17 cellular contexts compared by ENCODE assay signal in genomic region chr11:88308576-88308975, GRCh38.
"Had no signal": no experiment of that assay in that cellular context is flagged by ENCODE, and none has a peak within 500 bp of the region (broad histone marks: within the 10 kb centered on the region; RNA-seq: fewer than 3 reads in every experiment).

No MANE protein-coding gene starts in this region.

- H3K4me1 ChIP-seq: colonic mucosa, thyroid gland had no signal

- H3K4me3 ChIP-seq: colonic mucosa, hepatocyte, lung, thyroid gland had no signal

- H3K36me3 ChIP-seq: colonic mucosa, thyroid gland had no signal

- H3K27me3 ChIP-seq: colonic mucosa, foreskin keratinocyte, hepatocyte, thyroid gland had no signal

- DNase-seq: activated CD4-positive, alpha-beta memory T cell treated with anti-CD3 and anti-CD28 coated beads, Interleukin-2, amount 10 ng/mL, durations not matched to agents 7 days and 5 days; activated CD4-positive, alpha-beta T cell treated with anti-CD3 and anti-CD28 coated beads for 48 hours; activated CD4-positive, CD25-positive, alpha-beta regulatory T cell; activated CD8-positive, alpha-beta memory T cell treated with anti-CD3 and anti-CD28 coated beads, Interleukin-2, amount 10 ng/mL, durations not matched to agents 7 days and 5 days; activated naive CD4-positive, alpha-beta T cell treated with anti-CD3 and anti-CD28 coated beads, Interleukin-2, amount 10 ng/mL, durations not matched to agents 7 days and 5 days; activated naive CD8-positive, alpha-beta T cell treated with anti-CD3 and anti-CD28 coated beads, Interleukin-2, amount 50 U/mL, for 24 hours; activated T-cell treated with anti-CD3 and anti-CD28 coated beads, Interleukin-2, amount 50 U/mL, for 4 hours; anterior cingulate cortex; caudate nucleus; colonic mucosa; foreskin keratinocyte; retina; stimulated activated naive B cell treated with anti-CD40 and anti-IgM and Interleukin-4, amounts not matched to agents 10 μg/mL and 1 μg/mL and 100 μg/mL, for 72 hours; thyroid gland had no signal

- H3K9me3 ChIP-seq: colonic mucosa, thyroid gland had no signal

- H2AFZ ChIP-seq: hepatocyte had no signal

- H3K4me2 ChIP-seq: hepatocyte had no signal

- ATAC-seq: activated CD8-positive, alpha-beta memory T cell treated with anti-CD3 and anti-CD28 coated beads, Interleukin-2, amount 10 ng/mL, durations not matched to agents 7 days and 5 days; activated naive CD8-positive, alpha-beta T cell treated with anti-CD3 and anti-CD28 coated beads, Interleukin-2, amount 50 U/mL, for 24 hours; foreskin keratinocyte; natural killer cell treated with Interleukin-12 subunit alpha and Interleukin-12 subunit beta and Interleukin-15 and Interleukin-18, amount 100 ng/mL, for 72 hours; stimulated activated naive B cell treated with anti-CD40 and anti-IgM and Interleukin-4, amounts not matched to agents 10 μg/mL and 1 μg/mL and 100 μg/mL, for 72 hours had no signal

- H3K27ac ChIP-seq: colonic mucosa, foreskin keratinocyte, hepatocyte, thyroid gland had no signal
